In the genomic region with DNA sequence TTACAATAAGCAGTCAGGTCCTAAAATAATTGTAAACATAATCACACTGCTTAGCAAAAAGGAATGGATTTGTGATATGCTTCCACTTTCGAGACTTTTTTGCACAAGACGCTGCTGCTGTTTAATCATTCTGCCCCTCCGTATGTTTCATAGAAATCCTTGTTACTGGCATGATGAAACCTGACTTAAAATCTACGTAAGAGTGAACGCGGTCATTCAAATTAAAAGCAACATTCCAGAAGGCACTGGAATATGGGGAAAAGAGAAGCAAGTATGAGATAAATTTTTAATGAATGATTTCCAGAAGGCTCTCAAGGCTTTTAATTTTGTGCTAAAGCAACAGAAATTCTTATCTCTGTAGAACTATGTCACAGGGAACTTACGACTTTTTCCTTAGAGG, we compare ENCODE assay signal across 8 cellular contexts. TPM values are rescaled to one million over a fixed set of nuclear protein-coding genes. Genes with fewer than 3 reads are reported as not detected.
DNase-seq lines count a peak whose midpoint lies in the region; ATAC-seq and TF ChIP-seq lines count a peak whose summit lies in the region.

No MANE protein-coding gene starts in this region.

- peaks cover 57% of the 10 kb centered on the region for H3K79me2 ChIP-seq in MM.1S (ENCODE audit: low read length)

- CTCF ChIA-PET in BJ (lab: Yijun Ruan, JAX): interaction anchor here (1.2 to 1.4 kb wide), 3 partner anchors 9 to 92 kb away, joined by 4 to 6 read pairs (median 5); no protein-coding TSS in a partner anchor
- CTCF ChIA-PET in naive thymus-derived CD4-positive, alpha-beta T cell (lab: Charles Lee): no interaction called here

- no peak overlapping the region for H2AFZ ChIP-seq in MM.1S (ENCODE audit: low read length)

- H3K9ac ChIP-seq in MM.1S (ENCODE audit: low read length): peak overlapping the region; percentile 55; the same call in 1 of the 2 replicates
- peak overlapping the region; percentile 77 to 94 for H3K9ac ChIP-seq in colonic mucosa (ENCODE audit: low read depth in 2 of 2, low read length in 2 of 2)

- no peak for DNase-seq in BJ (ENCODE audit: low read depth)
- DNase-seq in MM.1S: no peak
- no peak for DNase-seq in colonic mucosa
- no peak for DNase-seq in naive thymus-derived CD4-positive, alpha-beta T cell
- DNase-seq in NCI-H128 (lab: John Stamatoyannopoulos, UW; ENCODE audit: unreplicated experiment): no peak
- DNase-seq in activated effector memory CD4-positive, alpha-beta T cell treated with anti-CD3 and anti-CD28 coated beads, Interleukin-2, amount 50 U/mL, for 16 hours: no peak
- DNase-seq in HuH-7.5 (ENCODE audit: low spot score): no peak

- peak overlapping the region; percentile 69 for H3K4me2 ChIP-seq in MM.1S (ENCODE audit: low read depth, low read length)

- TF ChIP-seq CTCF in BJ (IDR thresholded peaks at IDR 0.05; ENCODE audit: insufficient read depth, low read depth, low read length) (no peak), MM.1S (IDR thresholded peaks at IDR 0.05; ENCODE audit: low read length) (no peak), colonic mucosa (IDR thresholded peaks at IDR 0.05) (no peak)

- peak overlapping the region; percentile 82 to 97 (median 92) for H3K4me3 Mint-ChIP-seq in naive thymus-derived CD4-positive, alpha-beta T cell

- H3K27me3 ChIP-seq in BJ (ENCODE audit: control insufficient read depth, insufficient read depth, low read length) (no peaks in the 10 kb centered on the region), MM.1S (replicated peaks; ENCODE audit: insufficient read depth, low read length) (no peaks in the 10 kb centered on the region), colonic mucosa (no peaks in the 10 kb centered on the region)
- H3K27me3 ChIP-seq in naive thymus-derived CD4-positive, alpha-beta T cell (ENCODE audit: control insufficient read depth in 2 of 2, insufficient read depth in 2 of 2, low read length in 2 of 2): no peaks in the 10 kb centered on the region

- H3K9me3 ChIP-seq in MM.1S (replicated peaks; ENCODE audit: insufficient read depth, low read length): no peaks in the 10 kb centered on the region
- no peaks in the 10 kb centered on the region for H3K9me3 ChIP-seq in colonic mucosa
- H3K9me3 ChIP-seq in naive thymus-derived CD4-positive, alpha-beta T cell (ENCODE audit: control insufficient read depth in 2 of 3, low read length in 3 of 3): no peaks in the 10 kb centered on the region

- H3K9me3 Mint-ChIP-seq in naive thymus-derived CD4-positive, alpha-beta T cell: peaks cover 0 to 6% (median 0%) of the 10 kb centered on the region in 11 donors

- H3K27ac ChIP-seq in MM.1S (ENCODE audit: low read length) (no peak overlapping the region), colonic mucosa (peak overlapping the region; percentile 90)
- H3K27ac ChIP-seq in naive thymus-derived CD4-positive, alpha-beta T cell (ENCODE audit: low read depth, low read length): peak overlapping the region; percentile 80

- no peaks in the 10 kb centered on the region for H3K36me3 ChIP-seq in BJ (ENCODE audit: control insufficient read depth, insufficient read depth, low read length)
- no peaks in the 10 kb centered on the region; the same call in 1 of the 2 replicates for H3K36me3 ChIP-seq in MM.1S (replicated peaks; ENCODE audit: insufficient read depth, low read length)
- no peaks in the 10 kb centered on the region for H3K36me3 ChIP-seq in colonic mucosa
- no peaks in the 10 kb centered on the region for H3K36me3 ChIP-seq in naive thymus-derived CD4-positive, alpha-beta T cell (ENCODE audit: control insufficient read depth in 2 of 3, insufficient read depth in 3 of 3, low read length in 3 of 3)

- ATAC-seq in naive thymus-derived CD4-positive, alpha-beta T cell: no peak
- no peak for ATAC-seq in HG02938 (IDR thresholded peaks at IDR 0.05; ENCODE audit: unreplicated experiment)

- H3K9me2 ChIP-seq in MM.1S (replicated peaks; ENCODE audit: insufficient read depth, low read length): no peaks in the 10 kb centered on the region

- POLR2A ChIA-PET in BJ (lab: Charles Lee): no interaction called here
- POLR2A ChIA-PET in naive thymus-derived CD4-positive, alpha-beta T cell (lab: Charles Lee): interaction anchor here (1.2 kb wide), 1 partner anchor 10 kb away, joined by 3 read pairs; no protein-coding TSS in a partner anchor

- peaks cover 28 to 65% (median 60%) of the 10 kb centered on the region in 7 donors for H3K4me1 Mint-ChIP-seq in naive thymus-derived CD4-positive, alpha-beta T cell

- peaks cover 0 to 14% (median 7%) of the 10 kb centered on the region in 5 donors for H3K36me3 Mint-ChIP-seq in naive thymus-derived CD4-positive, alpha-beta T cell

- H3K4me1 ChIP-seq in MM.1S (ENCODE audit: low read length) (no peaks in the 10 kb centered on the region; the same call in 1 of the 2 replicates), colonic mucosa (no peaks in the 10 kb centered on the region)
- H3K4me1 ChIP-seq in naive thymus-derived CD4-positive, alpha-beta T cell (ENCODE audit: control insufficient read depth in 2 of 2, insufficient read depth in 2 of 2, low read length in 2 of 2): peaks cover 16 to 23% of the 10 kb centered on the region in 2 donors

- no peaks in the 10 kb centered on the region for H4K20me1 ChIP-seq in MM.1S (ENCODE audit: insufficient read depth, low read length)

- H3K4me3 ChIP-seq in BJ (ENCODE audit: low read depth, low read length) (peak overlapping the region; percentile 71), MM.1S (ENCODE audit: low read length) (peak overlapping the region; percentile 73), colonic mucosa (peak overlapping the region; percentile 54)
- H3K4me3 ChIP-seq in naive thymus-derived CD4-positive, alpha-beta T cell (ENCODE audit: low read length): peak overlapping the region; percentile 73

- intact Hi-C loops in colonic mucosa (cut with DNase I): no loop called here
- intact Hi-C loops in naive thymus-derived CD4-positive, alpha-beta T cell (cut with micrococcal nuclease): loop anchor here (2.0 to 5.0 kb wide), 7 partner anchors 73 to 1679 kb away; partner anchors contain the start of genes DDHD1 (in 1 of the 2), KTN1 (in 1 of the 2), PELI2 (in 1 of the 2) and SAMD4A (in 1 of the 2)

- H3K27me3 Mint-ChIP-seq in naive thymus-derived CD4-positive, alpha-beta T cell: no peaks in the 10 kb centered on the region

- H3K27ac Mint-ChIP-seq in naive thymus-derived CD4-positive, alpha-beta T cell: peak overlapping the region; percentile 74 to 95 (median 86)

- H3F3A ChIP-seq in MM.1S (ENCODE audit: insufficient read depth, low read length): no peaks in the 10 kb centered on the region

RNA-seq across cellular contexts. Expression of gene CNIH1, which starts 1.1 kb away (rescaled TPM):
- 313 and 396 TPM in 2 replicates for polyA plus RNA-seq in BJ (2011; rRNA removed)
- 326 and 553 TPM in 2 replicates for polyA minus RNA-seq in BJ (2011; rRNA and poly(A)+ RNA removed)
- total RNA-seq in colonic mucosa: 100 to 1,000 TPM; 117 to 125 TPM
- 10 to 100 TPM; 50.5 to 87.9 (median 57.8) TPM for total RNA-seq in naive thymus-derived CD4-positive, alpha-beta T cell
- polyA plus RNA-seq in naive thymus-derived CD4-positive, alpha-beta T cell: 10 to 100 TPM; 59.7 to 99.3 TPM

RNA-seq across cellular contexts. Expression of gene CDKN3, which starts 43.2 kb away (rescaled TPM):
- 28.7 and 55.1 TPM in 2 replicates for polyA plus RNA-seq in BJ (2011; rRNA removed)
- 3.9 and 4.9 TPM in 2 replicates for polyA minus RNA-seq in BJ (2011; rRNA and poly(A)+ RNA removed)
- 10 to 100 TPM; 19.1 to 59.5 TPM for total RNA-seq in colonic mucosa
- total RNA-seq in naive thymus-derived CD4-positive, alpha-beta T cell: 10 to 100 TPM in 1 of 5 experiments, 1 to 10 TPM in 3, under 1 TPM in 1; 0.93 to 48.1 (median 3.0) TPM
- polyA plus RNA-seq in naive thymus-derived CD4-positive, alpha-beta T cell: 1 to 10 TPM; 2.6 to 4.9 TPM

RNA-seq across cellular contexts. Expression of gene GMFB, which starts 48.7 kb away (rescaled TPM):
- polyA plus RNA-seq in BJ (2011; rRNA removed): 10.0 and 29.1 TPM in 2 replicates
- 10.6 and 11.2 TPM in 2 replicates for polyA minus RNA-seq in BJ (2011; rRNA and poly(A)+ RNA removed)
- total RNA-seq in colonic mucosa: 10 to 100 TPM; 67.8 to 85.7 TPM
- 10 to 100 TPM; 28.9 to 39.9 (median 34.7) TPM for total RNA-seq in naive thymus-derived CD4-positive, alpha-beta T cell
- 10 to 100 TPM; 10.6 to 19.7 TPM for polyA plus RNA-seq in naive thymus-derived CD4-positive, alpha-beta T cell
